7 cellular contexts compared by ENCODE assay signal in genomic region chr6:75526502-75527127, GRCh38. TPM values are rescaled to one million over a fixed set of nuclear protein-coding genes. Genes with fewer than 3 reads are reported as not detected.
A peak's percentile ranks its signal among the peaks of the same experiment; 100 is the strongest.
DNase-seq lines count a peak whose midpoint lies in the region; ATAC-seq, FAIRE-seq and TF ChIP-seq lines count a peak whose summit lies in the region.

No MANE protein-coding gene starts in this region.

- no peaks in the 10 kb centered on the region for H3K9me3 ChIP-seq in body of pancreas

- ATAC-seq in HG02642 (IDR thresholded peaks at IDR 0.05; ENCODE audit: poor library complexity, unreplicated experiment) = peak; percentile 84
- peak; percentile 91 for ATAC-seq in body of pancreas

- H3K27ac ChIP-seq in body of pancreas = no peak overlapping the region

- 4 to 12% methylated on average over 4 of the region's 4 CpGs for WGBS in body of pancreas, 2 donors

- peak; percentile 72 for FAIRE-seq in GM12891 (lab: Jason Lieb, UNC)

- no peak for DNase-seq in GM12891 (ENCODE audit: insufficient read length, low spot score)
- peak; percentile 79 for DNase-seq in NCI-H1694 (lab: John Stamatoyannopoulos, UW)
- peak; percentile 11 for DNase-seq in T1000 (lab: John Stamatoyannopoulos, UW)
- DNase-seq in body of pancreas = peak; percentile 74 to 86 (median 80)
- DNase-seq in iPS-NIHi11 (ENCODE audit: low spot score) = peak; percentile 60
- peak; percentile 54 for DNase-seq in stimulated activated CD4-positive, alpha-beta T cell treated with anti-CD3 and anti-CD28 coated beads, Interleukin-15, amount 100 ng/mL, for 24 hours

- TF ChIP-seq CTCF in body of pancreas (IDR thresholded peaks at IDR 0.05) = peak; percentile 33 to 92 (median 81)

- peaks cover 6% of the 10 kb centered on the region for H3K4me1 ChIP-seq in body of pancreas

- no peak overlapping the region for H3K4me3 ChIP-seq in body of pancreas

- H3K36me3 ChIP-seq in body of pancreas (replicated peaks in 1 of 2; ENCODE audit: insufficient read depth in 1 of 2, low read depth in 2 of 2) = no peaks in the 10 kb centered on the region

- TF ChIP-seq POLR2A in GM12891 (IDR thresholded peaks at IDR 0.05; ENCODE audit: low read depth, low read length) (no peak), body of pancreas (IDR thresholded peaks at IDR 0.05) (no peak)

- intact Hi-C loops in body of pancreas (cut with DNase I) = loop anchor here (10.0 kb wide), 2 partner anchors 152 to 262 kb away; no protein-coding TSS in a partner anchor

- H3K27me3 ChIP-seq in body of pancreas = no peaks in the 10 kb centered on the region

TF ChIP-seq in GM12891, 5 proteins besides CTCF, POLR2A, EP300 and RAD21:
- no peak for TF ChIP-seq TAF1 (IDR thresholded peaks at IDR 0.05; ENCODE audit: low read depth, low read length)
- no peak for TF ChIP-seq PAX5 (IDR thresholded peaks at IDR 0.05; ENCODE audit: insufficient read depth, low read length, severe bottlenecking)
- TF ChIP-seq POLR2AphosphoS5 (IDR thresholded peaks at IDR 0.05; ENCODE audit: low read depth, low read length) = no peak
- TF ChIP-seq SPI1 (IDR thresholded peaks at IDR 0.05; ENCODE audit: low read depth, low read length) = no peak
- no peak for TF ChIP-seq POU2F2 (IDR thresholded peaks at IDR 0.05; ENCODE audit: low read depth, low read length)

RNA-seq across cellular contexts. Expression of gene FILIP1, which starts 33.0 kb away (rescaled TPM):
- 0.23 TPM for polyA plus RNA-seq in GM12891 (2012; ENCODE audit: low read depth, missing spikeins)
- 1 to 10 TPM; 3.0 to 6.5 TPM for total RNA-seq in body of pancreas
